8 cellular contexts compared by ENCODE assay signal in genomic region chr12:6182279-6182898, GRCh38. TPM values are rescaled to one million over a fixed set of nuclear protein-coding genes. Genes with fewer than 3 reads are reported as not detected.
DNase-seq lines count a peak whose midpoint lies in the region; ATAC-seq and TF ChIP-seq lines count a peak whose summit lies in the region.

No MANE protein-coding gene starts in this region.

- no peaks in the 10 kb centered on the region for H3K36me3 Mint-ChIP-seq in activated naive CD4-positive, alpha-beta T cell treated with anti-CD3 and anti-CD28 coated beads for 36 hours (ENCODE audit: low read depth)

- H3K9me3 ChIP-seq in HEK293 (ENCODE audit: control insufficient read depth, insufficient read depth, low read depth, low read length) (no peaks in the 10 kb centered on the region), stomach (no peaks in the 10 kb centered on the region)

- H3K27me3 ChIP-seq in stomach: no peaks in the 10 kb centered on the region

- CTCF ChIA-PET in HEK293 (lab: Yijun Ruan, JAX): interaction anchor here (0.6 to 0.9 kb wide), 2 partner anchors 13 to 47 kb away, joined by 3 read pairs; no protein-coding TSS in a partner anchor
- CTCF ChIA-PET in activated naive CD4-positive, alpha-beta T cell treated with anti-CD3 and anti-CD28 coated beads for 36 hours (lab: Charles Lee): no interaction called here

- DNase-seq in UCSD-AML1 (lab: John Stamatoyannopoulos, UW; ENCODE audit: unreplicated experiment): peak; percentile 50
- DNase-seq in hepatic stellate cell (ENCODE audit: low spot score): peak; percentile 87
- DNase-seq in stomach: peak; percentile 59
- no peak for DNase-seq in stimulated activated CD4-positive, alpha-beta T cell treated with anti-CD3 and anti-CD28 coated beads, Interleukin-4, amount 100 ng/mL, for 24 hours
- no peak for DNase-seq in mesenteric fat pad (ENCODE audit: low spot score)
- no peak for DNase-seq in activated naive CD4-positive, alpha-beta T cell treated with anti-CD3 and anti-CD28 coated beads for 36 hours

- H3K27ac ChIP-seq in HEK293 (ENCODE audit: extremely low read depth, low read depth, low read length) (no peak overlapping the region), stomach (peak overlapping the region; percentile 52 to 81 (median 76))

- ATAC-seq in HG03378 (IDR thresholded peaks at IDR 0.05; ENCODE audit: unreplicated experiment): no peak

- H3K27me3 Mint-ChIP-seq in activated naive CD4-positive, alpha-beta T cell treated with anti-CD3 and anti-CD28 coated beads for 36 hours (ENCODE audit: low read depth): no peaks in the 10 kb centered on the region

- no peak overlapping the region for H3K27ac Mint-ChIP-seq in activated naive CD4-positive, alpha-beta T cell treated with anti-CD3 and anti-CD28 coated beads for 36 hours

- H3K36me3 ChIP-seq in HEK293 (ENCODE audit: control insufficient read depth in 2 of 2, insufficient read depth in 1 of 2, low read length in 2 of 2): no peaks in the 10 kb centered on the region
- H3K36me3 ChIP-seq in stomach: no peaks in the 10 kb centered on the region

- H3K9me3 Mint-ChIP-seq in activated naive CD4-positive, alpha-beta T cell treated with anti-CD3 and anti-CD28 coated beads for 36 hours: no peaks in the 10 kb centered on the region

- H3K4me1 ChIP-seq in HEK293 (ENCODE audit: control insufficient read depth, insufficient read depth, low read length): peaks cover 7% of the 10 kb centered on the region; the same call in 1 of the 2 replicates
- H3K4me1 ChIP-seq in stomach: peaks cover 26 to 63% (median 44%) of the 10 kb centered on the region in 4 donors

- intact Hi-C loops in stomach (cut with DNase I; ENCODE audit: low total_unique reads): loop anchor here (10.0 kb wide), 1 partner anchor 118 kb away; no protein-coding TSS in a partner anchor
- intact Hi-C loops in activated naive CD4-positive, alpha-beta T cell treated with anti-CD3 and anti-CD28 coated beads for 36 hours (cut with micrococcal nuclease): no loop called here

- TF ChIP-seq EP300 in stomach (IDR thresholded peaks at IDR 0.05): no peak

- H3K4me3 ChIP-seq in HEK293 (ENCODE audit: low read depth, low read length): no peak overlapping the region
- no peak overlapping the region for H3K4me3 ChIP-seq in stomach

- H3K4me1 Mint-ChIP-seq in activated naive CD4-positive, alpha-beta T cell treated with anti-CD3 and anti-CD28 coated beads for 36 hours (ENCODE audit: low read depth): no peaks in the 10 kb centered on the region

- POLR2A ChIA-PET in HEK293 (lab: Yijun Ruan, JAX): interaction anchor here (0.5 kb wide), 1 partner anchor 101 kb away, joined by 3 read pairs; no protein-coding TSS in a partner anchor

- no peak for TF ChIP-seq POLR2A in stomach (IDR thresholded peaks at IDR 0.05)

- TF ChIP-seq CTCF in HEK293 (tag by site-specific recombination; IDR thresholded peaks at IDR 0.05) (no peak), stomach (IDR thresholded peaks at IDR 0.05) (no peak)

- H3K4me3 Mint-ChIP-seq in activated naive CD4-positive, alpha-beta T cell treated with anti-CD3 and anti-CD28 coated beads for 36 hours: no peak overlapping the region

- 29 to 41% (median 34%) methylated on average over 18 to 19 of the region's 19 CpGs for WGBS in stomach, 5 donors

TF ChIP-seq in HEK293, 187 proteins besides CTCF, POLR2A, EP300 and RAD21 (continues in another document):
- 0 out of 2 replicates have a peak, but pooled peaks have one; percentile 56 for TF ChIP-seq SCRT2 (tag by site-specific recombination; IDR thresholded peaks at IDR 0.05)
- TF ChIP-seq ZNF600 (tag by site-specific recombination; IDR thresholded peaks at IDR 0.05): 0 out of 2 replicates have a peak, but pooled peaks have one; percentile 46
- TF ChIP-seq KLF17 (tag by site-specific recombination; IDR thresholded peaks at IDR 0.05): 0 out of 2 replicates have a peak, but pooled peaks have one; percentile 42
- TF ChIP-seq ZNF335 (tag by site-specific recombination; conservative IDR thresholded peaks at IDR 0.05): 0 out of 2 replicates have a peak, but pooled peaks have one; percentile 18
- 0 out of 2 replicates have a peak, but pooled peaks have one; percentile 17 for TF ChIP-seq PATZ1 (tag by site-specific recombination; IDR thresholded peaks at IDR 0.05)
- TF ChIP-seq ZBTB44 (tag by site-specific recombination; IDR thresholded peaks at IDR 0.05): no peak
- 0 out of 2 replicates have a peak, but pooled peaks have one; percentile 27 for TF ChIP-seq GLIS1 (tag by site-specific recombination; IDR thresholded peaks at IDR 0.05)
- 0 out of 2 replicates have a peak, but pooled peaks have one; percentile 16 for TF ChIP-seq ZBTB48 (tag by site-specific recombination; IDR thresholded peaks at IDR 0.05)
- peak; percentile 81 for TF ChIP-seq EGR2 (tag by site-specific recombination; IDR thresholded peaks at IDR 0.05; ENCODE audit: low read depth)
- TF ChIP-seq PRDM10 (tag by site-specific recombination; IDR thresholded peaks at IDR 0.05): peak; percentile 93
- no peak for TF ChIP-seq ZNF426 (tag by site-specific recombination; IDR thresholded peaks at IDR 0.05)
- TF ChIP-seq KLF1 (tag by site-specific recombination; IDR thresholded peaks at IDR 0.05): peak; percentile 72

RNA-seq across cellular contexts. Expression of gene CD9, which starts 17.8 kb away (rescaled TPM):
- total RNA-seq in stomach (100 to 1,000 TPM in 3 of 5 donors, 10 to 100 TPM in 2; 68.1 to 297 (median 154) TPM), mesenteric fat pad (57.7 TPM)
- polyA plus RNA-seq in stomach: 100 to 1,000 TPM in 2 of 3 donors, 10 to 100 TPM in 1; 51.0 to 421 (median 124) TPM
- total RNA-seq in activated naive CD4-positive, alpha-beta T cell treated with anti-CD3 and anti-CD28 coated beads for 36 hours: 1 to 10 TPM; 3.1 to 3.3 TPM

RNA-seq across cellular contexts. Expression of gene VWF, which starts 57.9 kb away (rescaled TPM):
- 100 to 1,000 TPM in 1 of 5 donors, 10 to 100 TPM in 4; 49.0 to 103 (median 69.6) TPM for total RNA-seq in stomach
- polyA plus RNA-seq in stomach: 10 to 100 TPM in 1 of 3 donors, 1 to 10 TPM in 2; 3.1 to 22.7 (median 3.2) TPM
- total RNA-seq in mesenteric fat pad: 733 TPM
- not detected for total RNA-seq in activated naive CD4-positive, alpha-beta T cell treated with anti-CD3 and anti-CD28 coated beads for 36 hours

Comparison
In these comparisons a context has a peak if more than half of its experiments do, and no peak if none do; other contexts are left out.
1. DNase-seq: peak in UCSD-AML1 (single experiment), hepatic stellate cell (single experiment) and stomach (single experiment); none in stimulated activated CD4-positive, alpha-beta T cell treated with anti-CD3 and anti-CD28 coated beads, Interleukin-4, amount 100 ng/mL, for 24 hours (single experiment), mesenteric fat pad (single experiment) and activated naive CD4-positive, alpha-beta T cell treated with anti-CD3 and anti-CD28 coated beads for 36 hours (single experiment).
2. RNA of gene CD9, which starts 17.8 kb away (total RNA-seq): 68.1 to 297 TPM in stomach and 57.7 TPM in mesenteric fat pad (single experiment); 3.1 to 3.3 TPM in activated naive CD4-positive, alpha-beta T cell treated with anti-CD3 and anti-CD28 coated beads for 36 hours; every median in the first group is over 10 times any median in the second.
3. RNA of gene VWF, which starts 57.9 kb away (total RNA-seq): 733 TPM in mesenteric fat pad (single experiment) and 49.0 to 103 TPM in stomach; not detected in activated naive CD4-positive, alpha-beta T cell treated with anti-CD3 and anti-CD28 coated beads for 36 hours; every median in the first group is over 10 times any median in the second.